9 cellular contexts compared by ENCODE assay signal in genomic region chr5:137599479-137599878, GRCh38.
"Had no signal": no experiment of that assay in that cellular context is flagged by ENCODE, and none has a peak within 500 bp of the region (broad histone marks: within the 10 kb centered on the region; RNA-seq: fewer than 3 reads in every experiment).

No MANE protein-coding gene starts in this region.

- ATAC-seq: GM23338, HepG2 had no signal

- H2AFZ ChIP-seq: GM23338 had no signal

- H3K4me3 ChIP-seq: GM23338 had no signal

- DNase-seq: H9, HCEC 1CT, HFFc6, KBM-7 had no signal

- H3K27ac Mint-ChIP-seq: GM23338, H9, HFFc6 had no signal

- H3K4me2 ChIP-seq: GM23338, KMS-11 had no signal

- H3K36me3 Mint-ChIP-seq: IgD-negative memory B cell had no signal

- H3K27ac ChIP-seq: HL-60, KMS-11 had no signal

- H3K4me1 Mint-ChIP-seq: IgD-negative memory B cell had no signal

- H3K9me3 Mint-ChIP-seq: GM23338, H9, HFFc6, IgD-negative memory B cell had no signal

- H3K9ac ChIP-seq: KMS-11 had no signal

- H3K4me3 Mint-ChIP-seq: GM23338, H9, HFFc6, IgD-negative memory B cell had no signal
